In the genomic region with DNA sequence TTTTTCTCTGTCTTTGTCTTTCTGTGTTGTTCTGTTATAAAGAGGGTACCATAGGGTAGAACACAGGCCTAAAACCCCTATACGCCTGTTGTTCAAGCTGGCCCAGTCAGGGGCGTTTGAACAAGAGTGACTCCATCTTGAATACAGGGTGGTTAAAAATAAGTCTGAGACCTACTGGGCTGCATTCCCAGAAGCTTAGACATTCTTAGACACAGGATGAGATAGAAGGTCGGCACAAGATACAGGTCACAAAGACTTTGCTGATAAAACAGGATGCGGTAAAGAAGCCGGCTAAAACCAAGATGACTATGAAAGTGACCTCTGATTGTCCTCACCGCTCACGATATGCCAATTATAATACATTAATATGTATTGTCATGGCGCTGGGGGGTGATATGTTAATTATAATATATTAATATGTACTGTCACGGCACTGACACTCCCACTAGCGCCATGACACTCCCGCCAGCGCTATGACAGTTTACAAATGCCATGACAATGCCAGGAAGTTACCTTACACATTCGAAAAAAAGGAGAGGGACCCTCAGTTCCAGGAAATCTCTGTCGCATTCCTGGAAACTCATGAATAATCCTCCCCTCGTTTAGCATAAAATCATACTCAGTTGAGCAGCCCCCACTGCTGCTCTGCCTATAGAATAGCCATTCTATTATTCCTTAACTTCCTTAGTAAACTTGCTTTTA, we compare ENCODE assay signal across 1 cellular context.
A peak's percentile ranks its signal among the peaks of the same experiment; 100 is the strongest.
TF ChIP-seq lines count a peak whose summit lies in the region.

No MANE protein-coding gene starts in this region.

TF ChIP-seq in K562, 482 proteins besides CTCF, POLR2A, EP300 and RAD21 (continued from another document and continues in another):
- TF ChIP-seq, protein P1, sequence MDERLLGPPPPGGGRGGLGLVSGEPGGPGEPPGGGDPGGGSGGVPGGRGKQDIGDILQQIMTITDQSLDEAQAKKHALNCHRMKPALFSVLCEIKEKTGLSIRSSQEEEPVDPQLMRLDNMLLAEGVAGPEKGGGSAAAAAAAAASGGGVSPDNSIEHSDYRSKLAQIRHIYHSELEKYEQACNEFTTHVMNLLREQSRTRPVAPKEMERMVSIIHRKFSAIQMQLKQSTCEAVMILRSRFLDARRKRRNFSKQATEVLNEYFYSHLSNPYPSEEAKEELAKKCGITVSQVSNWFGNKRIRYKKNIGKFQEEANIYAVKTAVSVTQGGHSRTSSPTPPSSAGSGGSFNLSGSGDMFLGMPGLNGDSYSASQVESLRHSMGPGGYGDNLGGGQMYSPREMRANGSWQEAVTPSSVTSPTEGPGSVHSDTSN (CRISPR knock-in tag; IDR thresholded peaks at IDR 0.05; ENCODE audit: low read depth) = no peak
- TF ChIP-seq, protein P1 (tag; conservative IDR thresholded peaks at IDR 0.05; ENCODE audit: low read depth) = peak; percentile 80
- TF ChIP-seq, protein P2, sequence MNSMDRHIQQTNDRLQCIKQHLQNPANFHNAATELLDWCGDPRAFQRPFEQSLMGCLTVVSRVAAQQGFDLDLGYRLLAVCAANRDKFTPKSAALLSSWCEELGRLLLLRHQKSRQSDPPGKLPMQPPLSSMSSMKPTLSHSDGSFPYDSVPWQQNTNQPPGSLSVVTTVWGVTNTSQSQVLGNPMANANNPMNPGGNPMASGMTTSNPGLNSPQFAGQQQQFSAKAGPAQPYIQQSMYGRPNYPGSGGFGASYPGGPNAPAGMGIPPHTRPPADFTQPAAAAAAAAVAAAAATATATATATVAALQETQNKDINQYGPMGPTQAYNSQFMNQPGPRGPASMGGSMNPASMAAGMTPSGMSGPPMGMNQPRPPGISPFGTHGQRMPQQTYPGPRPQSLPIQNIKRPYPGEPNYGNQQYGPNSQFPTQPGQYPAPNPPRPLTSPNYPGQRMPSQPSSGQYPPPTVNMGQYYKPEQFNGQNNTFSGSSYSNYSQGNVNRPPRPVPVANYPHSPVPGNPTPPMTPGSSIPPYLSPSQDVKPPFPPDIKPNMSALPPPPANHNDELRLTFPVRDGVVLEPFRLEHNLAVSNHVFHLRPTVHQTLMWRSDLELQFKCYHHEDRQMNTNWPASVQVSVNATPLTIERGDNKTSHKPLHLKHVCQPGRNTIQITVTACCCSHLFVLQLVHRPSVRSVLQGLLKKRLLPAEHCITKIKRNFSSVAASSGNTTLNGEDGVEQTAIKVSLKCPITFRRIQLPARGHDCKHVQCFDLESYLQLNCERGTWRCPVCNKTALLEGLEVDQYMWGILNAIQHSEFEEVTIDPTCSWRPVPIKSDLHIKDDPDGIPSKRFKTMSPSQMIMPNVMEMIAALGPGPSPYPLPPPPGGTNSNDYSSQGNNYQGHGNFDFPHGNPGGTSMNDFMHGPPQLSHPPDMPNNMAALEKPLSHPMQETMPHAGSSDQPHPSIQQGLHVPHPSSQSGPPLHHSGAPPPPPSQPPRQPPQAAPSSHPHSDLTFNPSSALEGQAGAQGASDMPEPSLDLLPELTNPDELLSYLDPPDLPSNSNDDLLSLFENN (IDR thresholded peaks at IDR 0.05; ENCODE audit: low read depth in 2 of 2, low read length in 2 of 2) = no peak
- TF ChIP-seq, protein P3, sequence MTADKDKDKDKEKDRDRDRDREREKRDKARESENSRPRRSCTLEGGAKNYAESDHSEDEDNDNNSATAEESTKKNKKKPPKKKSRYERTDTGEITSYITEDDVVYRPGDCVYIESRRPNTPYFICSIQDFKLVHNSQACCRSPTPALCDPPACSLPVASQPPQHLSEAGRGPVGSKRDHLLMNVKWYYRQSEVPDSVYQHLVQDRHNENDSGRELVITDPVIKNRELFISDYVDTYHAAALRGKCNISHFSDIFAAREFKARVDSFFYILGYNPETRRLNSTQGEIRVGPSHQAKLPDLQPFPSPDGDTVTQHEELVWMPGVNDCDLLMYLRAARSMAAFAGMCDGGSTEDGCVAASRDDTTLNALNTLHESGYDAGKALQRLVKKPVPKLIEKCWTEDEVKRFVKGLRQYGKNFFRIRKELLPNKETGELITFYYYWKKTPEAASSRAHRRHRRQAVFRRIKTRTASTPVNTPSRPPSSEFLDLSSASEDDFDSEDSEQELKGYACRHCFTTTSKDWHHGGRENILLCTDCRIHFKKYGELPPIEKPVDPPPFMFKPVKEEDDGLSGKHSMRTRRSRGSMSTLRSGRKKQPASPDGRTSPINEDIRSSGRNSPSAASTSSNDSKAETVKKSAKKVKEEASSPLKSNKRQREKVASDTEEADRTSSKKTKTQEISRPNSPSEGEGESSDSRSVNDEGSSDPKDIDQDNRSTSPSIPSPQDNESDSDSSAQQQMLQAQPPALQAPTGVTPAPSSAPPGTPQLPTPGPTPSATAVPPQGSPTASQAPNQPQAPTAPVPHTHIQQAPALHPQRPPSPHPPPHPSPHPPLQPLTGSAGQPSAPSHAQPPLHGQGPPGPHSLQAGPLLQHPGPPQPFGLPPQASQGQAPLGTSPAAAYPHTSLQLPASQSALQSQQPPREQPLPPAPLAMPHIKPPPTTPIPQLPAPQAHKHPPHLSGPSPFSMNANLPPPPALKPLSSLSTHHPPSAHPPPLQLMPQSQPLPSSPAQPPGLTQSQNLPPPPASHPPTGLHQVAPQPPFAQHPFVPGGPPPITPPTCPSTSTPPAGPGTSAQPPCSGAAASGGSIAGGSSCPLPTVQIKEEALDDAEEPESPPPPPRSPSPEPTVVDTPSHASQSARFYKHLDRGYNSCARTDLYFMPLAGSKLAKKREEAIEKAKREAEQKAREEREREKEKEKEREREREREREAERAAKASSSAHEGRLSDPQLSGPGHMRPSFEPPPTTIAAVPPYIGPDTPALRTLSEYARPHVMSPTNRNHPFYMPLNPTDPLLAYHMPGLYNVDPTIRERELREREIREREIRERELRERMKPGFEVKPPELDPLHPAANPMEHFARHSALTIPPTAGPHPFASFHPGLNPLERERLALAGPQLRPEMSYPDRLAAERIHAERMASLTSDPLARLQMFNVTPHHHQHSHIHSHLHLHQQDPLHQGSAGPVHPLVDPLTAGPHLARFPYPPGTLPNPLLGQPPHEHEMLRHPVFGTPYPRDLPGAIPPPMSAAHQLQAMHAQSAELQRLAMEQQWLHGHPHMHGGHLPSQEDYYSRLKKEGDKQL (CRISPR knock-in tag; IDR thresholded peaks at IDR 0.05; ENCODE audit: borderline replicate concordance) = no peak
- TF ChIP-seq, protein P4, sequence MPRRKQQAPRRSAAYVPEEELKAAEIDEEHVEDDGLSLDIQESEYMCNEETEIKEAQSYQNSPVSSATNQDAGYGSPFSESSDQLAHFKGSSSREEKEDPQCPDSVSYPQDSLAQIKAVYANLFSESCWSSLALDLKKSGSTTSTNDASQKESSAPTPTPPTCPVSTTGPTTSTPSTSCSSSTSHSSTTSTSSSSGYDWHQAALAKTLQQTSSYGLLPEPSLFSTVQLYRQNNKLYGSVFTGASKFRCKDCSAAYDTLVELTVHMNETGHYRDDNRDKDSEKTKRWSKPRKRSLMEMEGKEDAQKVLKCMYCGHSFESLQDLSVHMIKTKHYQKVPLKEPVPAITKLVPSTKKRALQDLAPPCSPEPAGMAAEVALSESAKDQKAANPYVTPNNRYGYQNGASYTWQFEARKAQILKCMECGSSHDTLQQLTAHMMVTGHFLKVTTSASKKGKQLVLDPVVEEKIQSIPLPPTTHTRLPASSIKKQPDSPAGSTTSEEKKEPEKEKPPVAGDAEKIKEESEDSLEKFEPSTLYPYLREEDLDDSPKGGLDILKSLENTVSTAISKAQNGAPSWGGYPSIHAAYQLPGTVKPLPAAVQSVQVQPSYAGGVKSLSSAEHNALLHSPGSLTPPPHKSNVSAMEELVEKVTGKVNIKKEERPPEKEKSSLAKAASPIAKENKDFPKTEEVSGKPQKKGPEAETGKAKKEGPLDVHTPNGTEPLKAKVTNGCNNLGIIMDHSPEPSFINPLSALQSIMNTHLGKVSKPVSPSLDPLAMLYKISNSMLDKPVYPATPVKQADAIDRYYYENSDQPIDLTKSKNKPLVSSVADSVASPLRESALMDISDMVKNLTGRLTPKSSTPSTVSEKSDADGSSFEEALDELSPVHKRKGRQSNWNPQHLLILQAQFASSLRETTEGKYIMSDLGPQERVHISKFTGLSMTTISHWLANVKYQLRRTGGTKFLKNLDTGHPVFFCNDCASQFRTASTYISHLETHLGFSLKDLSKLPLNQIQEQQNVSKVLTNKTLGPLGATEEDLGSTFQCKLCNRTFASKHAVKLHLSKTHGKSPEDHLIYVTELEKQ (CRISPR knock-in tag; IDR thresholded peaks at IDR 0.05) = peak; percentile 99
- TF ChIP-seq, protein P5, sequence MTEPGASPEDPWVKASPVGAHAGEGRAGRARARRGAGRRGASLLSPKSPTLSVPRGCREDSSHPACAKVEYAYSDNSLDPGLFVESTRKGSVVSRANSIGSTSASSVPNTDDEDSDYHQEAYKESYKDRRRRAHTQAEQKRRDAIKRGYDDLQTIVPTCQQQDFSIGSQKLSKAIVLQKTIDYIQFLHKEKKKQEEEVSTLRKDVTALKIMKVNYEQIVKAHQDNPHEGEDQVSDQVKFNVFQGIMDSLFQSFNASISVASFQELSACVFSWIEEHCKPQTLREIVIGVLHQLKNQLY (CRISPR knock-in tag; conservative IDR thresholded peaks at IDR 0.05) = peak in 1 of 2 experiments; percentile 94; a peak in 2 of 4 replicates
- TF ChIP-seq, protein P6, sequence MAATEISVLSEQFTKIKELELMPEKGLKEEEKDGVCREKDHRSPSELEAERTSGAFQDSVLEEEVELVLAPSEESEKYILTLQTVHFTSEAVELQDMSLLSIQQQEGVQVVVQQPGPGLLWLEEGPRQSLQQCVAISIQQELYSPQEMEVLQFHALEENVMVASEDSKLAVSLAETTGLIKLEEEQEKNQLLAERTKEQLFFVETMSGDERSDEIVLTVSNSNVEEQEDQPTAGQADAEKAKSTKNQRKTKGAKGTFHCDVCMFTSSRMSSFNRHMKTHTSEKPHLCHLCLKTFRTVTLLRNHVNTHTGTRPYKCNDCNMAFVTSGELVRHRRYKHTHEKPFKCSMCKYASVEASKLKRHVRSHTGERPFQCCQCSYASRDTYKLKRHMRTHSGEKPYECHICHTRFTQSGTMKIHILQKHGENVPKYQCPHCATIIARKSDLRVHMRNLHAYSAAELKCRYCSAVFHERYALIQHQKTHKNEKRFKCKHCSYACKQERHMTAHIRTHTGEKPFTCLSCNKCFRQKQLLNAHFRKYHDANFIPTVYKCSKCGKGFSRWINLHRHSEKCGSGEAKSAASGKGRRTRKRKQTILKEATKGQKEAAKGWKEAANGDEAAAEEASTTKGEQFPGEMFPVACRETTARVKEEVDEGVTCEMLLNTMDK (IDR thresholded peaks at IDR 0.05; ENCODE audit: borderline replicate concordance, insufficient read depth, low read depth, low read length, poor library complexity, severe bottlenecking) = no peak
- TF ChIP-seq, protein P7, sequence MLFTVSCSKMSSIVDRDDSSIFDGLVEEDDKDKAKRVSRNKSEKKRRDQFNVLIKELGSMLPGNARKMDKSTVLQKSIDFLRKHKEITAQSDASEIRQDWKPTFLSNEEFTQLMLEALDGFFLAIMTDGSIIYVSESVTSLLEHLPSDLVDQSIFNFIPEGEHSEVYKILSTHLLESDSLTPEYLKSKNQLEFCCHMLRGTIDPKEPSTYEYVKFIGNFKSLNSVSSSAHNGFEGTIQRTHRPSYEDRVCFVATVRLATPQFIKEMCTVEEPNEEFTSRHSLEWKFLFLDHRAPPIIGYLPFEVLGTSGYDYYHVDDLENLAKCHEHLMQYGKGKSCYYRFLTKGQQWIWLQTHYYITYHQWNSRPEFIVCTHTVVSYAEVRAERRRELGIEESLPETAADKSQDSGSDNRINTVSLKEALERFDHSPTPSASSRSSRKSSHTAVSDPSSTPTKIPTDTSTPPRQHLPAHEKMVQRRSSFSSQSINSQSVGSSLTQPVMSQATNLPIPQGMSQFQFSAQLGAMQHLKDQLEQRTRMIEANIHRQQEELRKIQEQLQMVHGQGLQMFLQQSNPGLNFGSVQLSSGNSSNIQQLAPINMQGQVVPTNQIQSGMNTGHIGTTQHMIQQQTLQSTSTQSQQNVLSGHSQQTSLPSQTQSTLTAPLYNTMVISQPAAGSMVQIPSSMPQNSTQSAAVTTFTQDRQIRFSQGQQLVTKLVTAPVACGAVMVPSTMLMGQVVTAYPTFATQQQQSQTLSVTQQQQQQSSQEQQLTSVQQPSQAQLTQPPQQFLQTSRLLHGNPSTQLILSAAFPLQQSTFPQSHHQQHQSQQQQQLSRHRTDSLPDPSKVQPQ (CRISPR knock-in tag; IDR thresholded peaks at IDR 0.05; ENCODE audit: borderline replicate concordance) = peak; percentile 99
- TF ChIP-seq RBFOX2 (IDR thresholded peaks at IDR 0.05; ENCODE audit: low read depth, low read length) (no peak), KDM1A (IDR thresholded peaks at IDR 0.05) (no peak), HMG20B (CRISPR knock-in tag; IDR thresholded peaks at IDR 0.05) (peak; percentile 98)
- TF ChIP-seq, protein P8, sequence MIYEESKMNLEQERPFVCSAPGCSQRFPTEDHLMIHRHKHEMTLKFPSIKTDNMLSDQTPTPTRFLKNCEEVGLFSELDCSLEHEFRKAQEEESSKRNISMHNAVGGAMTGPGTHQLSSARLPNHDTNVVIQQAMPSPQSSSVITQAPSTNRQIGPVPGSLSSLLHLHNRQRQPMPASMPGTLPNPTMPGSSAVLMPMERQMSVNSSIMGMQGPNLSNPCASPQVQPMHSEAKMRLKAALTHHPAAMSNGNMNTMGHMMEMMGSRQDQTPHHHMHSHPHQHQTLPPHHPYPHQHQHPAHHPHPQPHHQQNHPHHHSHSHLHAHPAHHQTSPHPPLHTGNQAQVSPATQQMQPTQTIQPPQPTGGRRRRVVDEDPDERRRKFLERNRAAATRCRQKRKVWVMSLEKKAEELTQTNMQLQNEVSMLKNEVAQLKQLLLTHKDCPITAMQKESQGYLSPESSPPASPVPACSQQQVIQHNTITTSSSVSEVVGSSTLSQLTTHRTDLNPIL (CRISPR knock-in tag; IDR thresholded peaks at IDR 0.05) = peak; percentile 100
- TF ChIP-seq, protein P9, sequence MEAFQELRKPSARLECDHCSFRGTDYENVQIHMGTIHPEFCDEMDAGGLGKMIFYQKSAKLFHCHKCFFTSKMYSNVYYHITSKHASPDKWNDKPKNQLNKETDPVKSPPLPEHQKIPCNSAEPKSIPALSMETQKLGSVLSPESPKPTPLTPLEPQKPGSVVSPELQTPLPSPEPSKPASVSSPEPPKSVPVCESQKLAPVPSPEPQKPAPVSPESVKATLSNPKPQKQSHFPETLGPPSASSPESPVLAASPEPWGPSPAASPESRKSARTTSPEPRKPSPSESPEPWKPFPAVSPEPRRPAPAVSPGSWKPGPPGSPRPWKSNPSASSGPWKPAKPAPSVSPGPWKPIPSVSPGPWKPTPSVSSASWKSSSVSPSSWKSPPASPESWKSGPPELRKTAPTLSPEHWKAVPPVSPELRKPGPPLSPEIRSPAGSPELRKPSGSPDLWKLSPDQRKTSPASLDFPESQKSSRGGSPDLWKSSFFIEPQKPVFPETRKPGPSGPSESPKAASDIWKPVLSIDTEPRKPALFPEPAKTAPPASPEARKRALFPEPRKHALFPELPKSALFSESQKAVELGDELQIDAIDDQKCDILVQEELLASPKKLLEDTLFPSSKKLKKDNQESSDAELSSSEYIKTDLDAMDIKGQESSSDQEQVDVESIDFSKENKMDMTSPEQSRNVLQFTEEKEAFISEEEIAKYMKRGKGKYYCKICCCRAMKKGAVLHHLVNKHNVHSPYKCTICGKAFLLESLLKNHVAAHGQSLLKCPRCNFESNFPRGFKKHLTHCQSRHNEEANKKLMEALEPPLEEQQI (IDR thresholded peaks at IDR 0.05) = no peak
